ENCODE assay signal across 32 cellular contexts in the genomic region with DNA sequence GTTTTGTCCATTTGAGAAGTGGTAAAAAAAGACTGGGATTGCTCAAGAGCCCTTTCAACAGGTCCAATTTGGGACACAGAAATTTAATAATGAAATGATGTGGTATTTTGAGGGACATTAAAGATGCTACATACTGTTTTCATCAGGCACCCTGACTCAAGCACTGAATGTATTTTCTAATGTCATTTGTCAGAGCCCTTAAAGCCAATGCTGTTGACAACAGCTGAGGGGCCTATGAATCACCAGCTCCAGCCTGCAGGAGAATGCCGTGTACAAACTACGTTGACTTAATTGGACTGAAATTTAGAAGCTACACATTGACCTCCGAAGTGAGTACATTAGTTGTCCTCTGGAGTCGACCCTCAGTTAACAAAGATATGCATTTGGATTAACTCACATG.
DNase-seq lines count a peak whose midpoint lies in the region; ATAC-seq and TF ChIP-seq lines count a peak whose summit lies in the region.
"Had no signal": no experiment of that assay in that cellular context is flagged by ENCODE, and none has a peak within 500 bp of the region (broad histone marks: within the 10 kb centered on the region; RNA-seq: fewer than 3 reads in every experiment).

No MANE protein-coding gene starts in this region.

- 66% methylated on average over 4 of the region's 4 CpGs for WGBS in SK-N-SH (ENCODE audit: low lambda C conversion rate)
- WGBS in mesenchymal stem cell = 61% methylated on average over 4 of the region's 4 CpGs
- WGBS in upper lobe of left lung, 2 donors = 83 to 92% methylated on average over 4 of the region's 4 CpGs

- peaks cover 11% of the 10 kb centered on the region for H3K4me1 Mint-ChIP-seq in activated CD4-positive, alpha-beta memory T cell treated with anti-CD3 and anti-CD28 coated beads for 36 hours (ENCODE audit: low read depth)

- no peaks in the 10 kb centered on the region for H3K9me3 ChIP-seq in SK-N-SH
- peaks cover 2% of the 10 kb centered on the region for H3K9me3 ChIP-seq in mesenchymal stem cell (ENCODE audit: control insufficient read depth, low read length)
- H3K9me3 ChIP-seq in upper lobe of left lung = peaks cover 0 to 7% (median 0%) of the 10 kb centered on the region in 4 donors
- no peaks in the 10 kb centered on the region for H3K9me3 ChIP-seq in MM.1S (replicated peaks; ENCODE audit: insufficient read depth, low read length)
- H3K9me3 ChIP-seq: MG63, prostate gland, transverse colon had no signal

- no peak overlapping the region for H4K8ac ChIP-seq in mesenchymal stem cell (ENCODE audit: low read length)

- no peak overlapping the region for H3K27ac ChIP-seq in SK-N-SH (ENCODE audit: low read depth in 2 of 2, low read length in 1 of 2)
- H3K27ac ChIP-seq in mesenchymal stem cell (ENCODE audit: low read length, poor library complexity, severe bottlenecking) = no peak overlapping the region
- peak overlapping the region in 3 of 4 donors; percentile 0 to 17 (median 5) for H3K27ac ChIP-seq in upper lobe of left lung
- H3K27ac ChIP-seq in MM.1S (ENCODE audit: low read length) = no peak overlapping the region
- H3K27ac ChIP-seq: 22Rv1, epithelial cell of prostate, prostate gland, transverse colon had no signal

- DNase-seq in SK-N-SH (no peak), M059J (ENCODE audit: low read depth) (peak; percentile 61), mesenchymal stem cell (peak; percentile 25), upper lobe of left lung (no peak), MM.1S (no peak)
- DNase-seq in activated CD4-positive, alpha-beta memory T cell treated with anti-CD3 and anti-CD28 coated beads for 36 hours = no peak
- DNase-seq: activated CD4-positive, alpha-beta T cell treated with anti-CD3 and anti-CD28 coated beads, Interleukin-2, amount 50 U/mL, for 48 hours; AML-193; amygdala; CD4-positive, alpha-beta memory T cell; effector CD4-positive, alpha-beta T cell; foreskin melanocyte; H7; heart right ventricle; kidney glomerular epithelial cell; MG63; NCI-H2029; NCI-H226; stimulated activated CD8-positive, alpha-beta memory T cell treated with anti-CD3 and anti-CD28 coated beads, Interleukin-4, amount 100 ng/mL, for 48 hours; stimulated activated naive CD8-positive, alpha-beta T cell treated with anti-CD3 and anti-CD28 coated beads, Interleukin-15, amount 100 ng/mL, for 72 hours; T-helper 1 cell; transverse colon had no signal

- ATAC-seq in SK-N-SH treated with all-trans-retinoic acid at 6 μM for 48 hours = peak; percentile 54; the same call in 2 of the 3 replicates
- ATAC-seq in upper lobe of left lung (ENCODE audit: low FRiP score in 2 of 2) = no peak
- ATAC-seq in HG03175 (IDR thresholded peaks at IDR 0.05; ENCODE audit: unreplicated experiment) = no peak
- ATAC-seq: K562; Panc1; stimulated activated naive CD8-positive, alpha-beta T cell treated with anti-CD3 and anti-CD28 coated beads, Interleukin-15, amount 100 ng/mL, for 72 hours had no signal

- POLR2A ChIA-PET in SK-N-SH (lab: Yijun Ruan, JAX) = no interaction called here
- POLR2A ChIA-PET in activated CD4-positive, alpha-beta memory T cell treated with anti-CD3 and anti-CD28 coated beads for 36 hours (lab: Charles Lee) = no interaction called here

- H3K9ac ChIP-seq in SK-N-SH (no peak overlapping the region), mesenchymal stem cell (ENCODE audit: low read length) (no peak overlapping the region), MM.1S (ENCODE audit: low read length) (no peak overlapping the region)

- H3K4ac ChIP-seq in mesenchymal stem cell (ENCODE audit: low read depth in 1 of 2, low read length in 2 of 2) = no peak overlapping the region

- no peak for TF ChIP-seq POLR2A in upper lobe of left lung (IDR thresholded peaks at IDR 0.05)

- no peak overlapping the region for H2BK15ac ChIP-seq in mesenchymal stem cell (ENCODE audit: low read depth, poor library complexity, severe bottlenecking)

- no peaks in the 10 kb centered on the region for H3K36me3 ChIP-seq in SK-N-SH (replicated peaks in 1 of 2; ENCODE audit: control insufficient read depth in 1 of 2, insufficient read depth in 2 of 2, low read length in 1 of 2)
- no peaks in the 10 kb centered on the region for H3K36me3 ChIP-seq in mesenchymal stem cell (ENCODE audit: control insufficient read depth in 1 of 2, insufficient read depth in 2 of 2, low read depth in 1 of 2, low read length in 2 of 2)
- no peaks in the 10 kb centered on the region for H3K36me3 ChIP-seq in upper lobe of left lung
- no peaks in the 10 kb centered on the region for H3K36me3 ChIP-seq in MM.1S (replicated peaks; ENCODE audit: insufficient read depth, low read length)
- H3K36me3 ChIP-seq: breast epithelium, heart right ventricle, MG63, prostate gland, transverse colon had no signal

- H2AK5ac ChIP-seq in mesenchymal stem cell (ENCODE audit: low read length, severe bottlenecking) = no peak overlapping the region

- no peaks in the 10 kb centered on the region for H3K27me3 Mint-ChIP-seq in activated CD4-positive, alpha-beta memory T cell treated with anti-CD3 and anti-CD28 coated beads for 36 hours
- H3K27me3 Mint-ChIP-seq: activated naive CD4-positive, alpha-beta T cell treated with anti-CD3 and anti-CD28 coated beads, Interleukin-2, amount 50 U/mL, for 24 hours; CD4-positive, alpha-beta memory T cell; stimulated activated naive CD8-positive, alpha-beta T cell treated with anti-CD3 and anti-CD28 coated beads, Interleukin-15, amount 100 ng/mL, for 72 hours had no signal

- TF ChIP-seq CTCF in SK-N-SH (IDR thresholded peaks at IDR 0.05) = no peak
- TF ChIP-seq CTCF in upper lobe of left lung (IDR thresholded peaks at IDR 0.05) = no peak
- TF ChIP-seq CTCF in MM.1S (IDR thresholded peaks at IDR 0.05; ENCODE audit: low read length) = no peak

- H2AFZ ChIP-seq in SK-N-SH (ENCODE audit: low read depth) (no peak overlapping the region), mesenchymal stem cell (ENCODE audit: low read depth, low read length) (no peak overlapping the region), MM.1S (ENCODE audit: low read length) (no peak overlapping the region)

- H4K91ac ChIP-seq in mesenchymal stem cell (ENCODE audit: low read length) = no peak overlapping the region

- no peaks in the 10 kb centered on the region for H3K79me1 ChIP-seq in mesenchymal stem cell (replicated peaks; ENCODE audit: low read length, poor library complexity, severe bottlenecking)

- H3K18ac ChIP-seq in mesenchymal stem cell (ENCODE audit: low read depth in 1 of 2, low read length in 2 of 2) = no peak overlapping the region

- H2BK120ac ChIP-seq in mesenchymal stem cell (ENCODE audit: low read depth, low read length) = peak overlapping the region; percentile 5

- no peak overlapping the region for H3K4me3 Mint-ChIP-seq in activated CD4-positive, alpha-beta memory T cell treated with anti-CD3 and anti-CD28 coated beads for 36 hours
- H3K4me3 Mint-ChIP-seq: activated naive CD4-positive, alpha-beta T cell treated with anti-CD3 and anti-CD28 coated beads, Interleukin-2, amount 50 U/mL, for 24 hours; CD4-positive, alpha-beta memory T cell; stimulated activated naive CD8-positive, alpha-beta T cell treated with anti-CD3 and anti-CD28 coated beads, Interleukin-15, amount 100 ng/mL, for 72 hours had no signal

- no peaks in the 10 kb centered on the region for H3K4me1 ChIP-seq in SK-N-SH (ENCODE audit: control insufficient read depth in 1 of 2, insufficient read depth in 2 of 2, low read depth in 1 of 2, low read length in 1 of 2)
- no peaks in the 10 kb centered on the region for H3K4me1 ChIP-seq in mesenchymal stem cell (ENCODE audit: control insufficient read depth, insufficient read depth, low read depth, low read length)
- no peaks in the 10 kb centered on the region for H3K4me1 ChIP-seq in upper lobe of left lung
- no peaks in the 10 kb centered on the region for H3K4me1 ChIP-seq in MM.1S (ENCODE audit: low read length)
- H3K4me1 ChIP-seq: breast epithelium, prostate gland, transverse colon had no signal

- H3K36me3 Mint-ChIP-seq in activated CD4-positive, alpha-beta memory T cell treated with anti-CD3 and anti-CD28 coated beads for 36 hours = no peaks in the 10 kb centered on the region
- H3K36me3 Mint-ChIP-seq: activated naive CD4-positive, alpha-beta T cell treated with anti-CD3 and anti-CD28 coated beads, Interleukin-2, amount 50 U/mL, for 24 hours; CD4-positive, alpha-beta memory T cell had no signal

- H3K9me3 Mint-ChIP-seq in activated CD4-positive, alpha-beta memory T cell treated with anti-CD3 and anti-CD28 coated beads for 36 hours = peaks cover 15% of the 10 kb centered on the region
- H3K9me3 Mint-ChIP-seq: activated naive CD4-positive, alpha-beta T cell treated with anti-CD3 and anti-CD28 coated beads, Interleukin-2, amount 50 U/mL, for 24 hours; activated T-helper 2 cell treated with anti-CD3 and anti-CD28 coated beads, Interferon-gamma antibody, Interleukin-2, Interleukin-4, amounts not matched to agents 10 μg/mL and 5 μg/mL and 100 μg/mL, durations not matched to agents 14 hours and 24 hours and 36 hours had no signal

- H3F3A ChIP-seq in SK-N-SH (replicated peaks; ENCODE audit: insufficient read depth) (no peaks in the 10 kb centered on the region), MM.1S (ENCODE audit: insufficient read depth, low read length) (no peaks in the 10 kb centered on the region)

- H2BK12ac ChIP-seq in mesenchymal stem cell (ENCODE audit: low read length in 2 of 2) = no peak overlapping the region

- H3K27me3 ChIP-seq in SK-N-SH (ENCODE audit: insufficient read depth) (no peaks in the 10 kb centered on the region), mesenchymal stem cell (ENCODE audit: control insufficient read depth in 1 of 2, insufficient read depth in 1 of 2, low read length in 2 of 2) (no peaks in the 10 kb centered on the region), upper lobe of left lung (no peaks in the 10 kb centered on the region), MM.1S (replicated peaks; ENCODE audit: insufficient read depth, low read length) (no peaks in the 10 kb centered on the region)
- H3K27me3 ChIP-seq: breast epithelium, heart right ventricle, MG63, transverse colon had no signal

- H3K27ac Mint-ChIP-seq in activated CD4-positive, alpha-beta memory T cell treated with anti-CD3 and anti-CD28 coated beads for 36 hours = no peak overlapping the region
- H3K27ac Mint-ChIP-seq: activated naive CD4-positive, alpha-beta T cell treated with anti-CD3 and anti-CD28 coated beads, Interleukin-2, amount 50 U/mL, for 24 hours; activated T-helper 2 cell treated with anti-CD3 and anti-CD28 coated beads, Interferon-gamma antibody, Interleukin-2, Interleukin-4, amounts not matched to agents 10 μg/mL and 5 μg/mL and 100 μg/mL, durations not matched to agents 14 hours and 24 hours and 36 hours; CD4-positive, alpha-beta memory T cell; stimulated activated naive CD8-positive, alpha-beta T cell treated with anti-CD3 and anti-CD28 coated beads, Interleukin-15, amount 100 ng/mL, for 72 hours had no signal

- no peak overlapping the region for H2BK5ac ChIP-seq in mesenchymal stem cell (ENCODE audit: low read depth, low read length, poor library complexity, severe bottlenecking)

- no peak overlapping the region for H3K14ac ChIP-seq in mesenchymal stem cell (ENCODE audit: low read length in 2 of 2)

- CTCF ChIA-PET in SK-N-SH (lab: Yijun Ruan, JAX) = no interaction called here
- CTCF ChIA-PET in activated CD4-positive, alpha-beta memory T cell treated with anti-CD3 and anti-CD28 coated beads for 36 hours (lab: Charles Lee) = no interaction called here

- no peak for TF ChIP-seq RAD21 in SK-N-SH (IDR thresholded peaks at IDR 0.05; ENCODE audit: low read length)

- no peak for TF ChIP-seq EP300 in SK-N-SH (IDR thresholded peaks at IDR 0.05; ENCODE audit: borderline replicate concordance in 1 of 2, low read depth in 1 of 2, low read length in 1 of 2)
- no peak for TF ChIP-seq EP300 in upper lobe of left lung (IDR thresholded peaks at IDR 0.05)

- no peak overlapping the region for H3K23ac ChIP-seq in mesenchymal stem cell (ENCODE audit: low read length in 2 of 2)

- H3K4me2 ChIP-seq in SK-N-SH = no peak overlapping the region
- H3K4me2 ChIP-seq in mesenchymal stem cell (ENCODE audit: low read length, poor library complexity, severe bottlenecking) = no peak overlapping the region
- H3K4me2 ChIP-seq in MM.1S (ENCODE audit: low read depth, low read length) = no peak overlapping the region

- no peaks in the 10 kb centered on the region for H3K9me2 ChIP-seq in SK-N-SH
- H3K9me2 ChIP-seq in MM.1S (replicated peaks; ENCODE audit: insufficient read depth, low read length) = no peaks in the 10 kb centered on the region

- H3K4me3 ChIP-seq in SK-N-SH (ENCODE audit: low read depth in 2 of 2, low read length in 1 of 2) (no peak overlapping the region), mesenchymal stem cell (ENCODE audit: insufficient read depth in 1 of 2, low read depth in 1 of 2, low read length in 2 of 2) (no peak overlapping the region), upper lobe of left lung (no peak overlapping the region), MM.1S (ENCODE audit: low read length) (no peak overlapping the region)
- H3K4me3 ChIP-seq: breast epithelium, heart right ventricle, K562, MG63, prostate gland, transverse colon had no signal

- H3K79me2 ChIP-seq in SK-N-SH (ENCODE audit: insufficient read depth) (no peaks in the 10 kb centered on the region), MM.1S (ENCODE audit: low read length) (no peaks in the 10 kb centered on the region)

- intact Hi-C loops in activated CD4-positive, alpha-beta memory T cell treated with anti-CD3 and anti-CD28 coated beads for 36 hours (cut with micrococcal nuclease) = no loop called here

- H4K20me1 ChIP-seq in SK-N-SH (ENCODE audit: insufficient read depth) = no peaks in the 10 kb centered on the region
- no peaks in the 10 kb centered on the region for H4K20me1 ChIP-seq in MM.1S (ENCODE audit: insufficient read depth, low read length)

Comparison
In these comparisons a context has a peak if more than half of its experiments do, and no peak if none do; other contexts are left out.
1. DNase-seq: peak in M059J (single experiment) and mesenchymal stem cell (single experiment); none in SK-N-SH (single experiment), upper lobe of left lung (0 of 2), MM.1S (single experiment) and activated CD4-positive, alpha-beta memory T cell treated with anti-CD3 and anti-CD28 coated beads for 36 hours (single experiment).
2. H3K27ac ChIP-seq: peak in upper lobe of left lung (3 of 4); none in SK-N-SH (0 of 2), mesenchymal stem cell (single experiment) and MM.1S (single experiment).